In the genomic region with DNA sequence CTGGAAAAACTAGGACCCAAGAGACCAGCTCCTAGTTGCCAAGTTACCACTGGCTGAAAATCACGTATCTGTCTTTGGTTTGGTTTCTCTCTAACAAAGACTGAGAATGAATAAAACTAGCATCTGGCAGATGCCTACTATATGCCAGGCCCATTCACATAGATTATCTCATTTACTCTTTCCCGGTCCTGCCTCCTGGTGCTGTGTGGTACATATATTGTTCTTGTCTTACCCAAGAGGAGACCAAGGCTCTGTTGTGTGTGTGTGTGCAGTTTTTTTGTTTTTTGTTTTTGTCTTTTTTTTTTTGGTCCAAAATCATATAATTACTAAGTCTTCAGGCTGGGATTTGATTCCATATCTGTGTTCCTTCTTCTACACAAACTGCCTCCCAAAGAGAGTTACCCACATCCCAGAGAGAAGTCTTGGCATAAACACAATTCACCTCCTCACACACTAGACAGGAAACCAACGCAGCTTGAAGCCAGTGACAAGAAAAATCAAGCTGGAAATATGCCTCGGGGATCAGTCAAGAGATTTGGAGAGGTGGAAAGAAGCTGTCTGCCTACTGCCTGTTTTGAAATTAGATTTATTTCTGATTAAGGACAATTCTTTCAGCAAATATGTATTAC, we compare ENCODE assay signal across 1 cellular context.
TF ChIP-seq lines count a peak whose summit lies in the region.

No MANE protein-coding gene starts in this region.

TF ChIP-seq in HepG2, 621 proteins besides CTCF, POLR2A, EP300 and RAD21 (continues in another document):
- TF ChIP-seq, protein P1, sequence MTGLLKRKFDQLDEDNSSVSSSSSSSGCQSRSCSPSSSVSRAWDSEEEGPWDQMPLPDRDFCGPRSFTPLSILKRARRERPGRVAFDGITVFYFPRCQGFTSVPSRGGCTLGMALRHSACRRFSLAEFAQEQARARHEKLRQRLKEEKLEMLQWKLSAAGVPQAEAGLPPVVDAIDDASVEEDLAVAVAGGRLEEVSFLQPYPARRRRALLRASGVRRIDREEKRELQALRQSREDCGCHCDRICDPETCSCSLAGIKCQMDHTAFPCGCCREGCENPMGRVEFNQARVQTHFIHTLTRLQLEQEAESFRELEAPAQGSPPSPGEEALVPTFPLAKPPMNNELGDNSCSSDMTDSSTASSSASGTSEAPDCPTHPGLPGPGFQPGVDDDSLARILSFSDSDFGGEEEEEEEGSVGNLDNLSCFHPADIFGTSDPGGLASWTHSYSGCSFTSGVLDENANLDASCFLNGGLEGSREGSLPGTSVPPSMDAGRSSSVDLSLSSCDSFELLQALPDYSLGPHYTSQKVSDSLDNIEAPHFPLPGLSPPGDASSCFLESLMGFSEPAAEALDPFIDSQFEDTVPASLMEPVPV (CRISPR knock-in tag; IDR thresholded peaks at IDR 0.05), result no peak
- TF ChIP-seq TBP (CRISPR knock-in tag; IDR thresholded peaks at IDR 0.05) (0 out of 2 replicates have a peak, but pooled peaks have one; percentile 5), ZNF138 (CRISPR knock-in tag; IDR thresholded peaks at IDR 0.05; ENCODE audit: low read depth) (0 out of 2 replicates have a peak, but pooled peaks have one; percentile 59), ZFP37 (CRISPR knock-in tag; IDR thresholded peaks at IDR 0.05; ENCODE audit: borderline replicate concordance) (peak; percentile 55; the same call in 1 of the 2 replicates), RARA (CRISPR knock-in tag; IDR thresholded peaks at IDR 0.05) (peak; percentile 25; the same call in 1 of the 2 replicates), GATA4 (IDR thresholded peaks at IDR 0.05; ENCODE audit: borderline replicate concordance, low read depth) (peak; percentile 9; the same call in 1 of the 2 replicates), TP53 (CRISPR knock-in tag; conservative IDR thresholded peaks at IDR 0.05) (peak; percentile 57; the same call in 1 of the 2 replicates), RBM39 (IDR thresholded peaks at IDR 0.05; ENCODE audit: low read depth, low read length, poor library complexity, severe bottlenecking) (no peak), MIXL1 (CRISPR knock-in tag; IDR thresholded peaks at IDR 0.05) (peak; percentile 34; the same call in 1 of the 2 replicates), NFYB (CRISPR knock-in tag; IDR thresholded peaks at IDR 0.05) (no peak), MLLT10 (CRISPR knock-in tag; IDR thresholded peaks at IDR 0.05) (peak; percentile 25; the same call in 1 of the 2 replicates), YEATS4 (CRISPR knock-in tag; IDR thresholded peaks at IDR 0.05; ENCODE audit: borderline replicate concordance) (0 out of 2 replicates have a peak, but pooled peaks have one; percentile 4), SP4 (CRISPR knock-in tag; IDR thresholded peaks at IDR 0.05) (peak; percentile 13), HNRNPK (IDR thresholded peaks at IDR 0.05; ENCODE audit: low read depth, low read length, poor library complexity, severe bottlenecking) (peak; percentile 44), SSRP1 (CRISPR knock-in tag; IDR thresholded peaks at IDR 0.05) (peak; percentile 93), ZNF766 (CRISPR knock-in tag; IDR thresholded peaks at IDR 0.05; ENCODE audit: borderline replicate concordance) (no peak), ZFAT (CRISPR knock-in tag; conservative IDR thresholded peaks at IDR 0.05) (0 out of 2 replicates have a peak, but pooled peaks have one; percentile 5), POLR2AphosphoS5 (IDR thresholded peaks at IDR 0.05; ENCODE audit: low read depth, low read length) (peak; percentile 4), ZNF17 (CRISPR knock-in tag; IDR thresholded peaks at IDR 0.05) (0 out of 2 replicates have a peak, but pooled peaks have one; percentile 13), KAT7 (CRISPR knock-in tag; IDR thresholded peaks at IDR 0.05; ENCODE audit: borderline replicate concordance) (peak; percentile 45; the same call in 1 of the 2 replicates), RBM22 (optimal IDR thresholded peaks at IDR 0.05; ENCODE audit: low read length) (peak; percentile 95), ZNF616 (CRISPR knock-in tag; IDR thresholded peaks at IDR 0.05; ENCODE audit: low read depth) (no peak), POGZ (CRISPR knock-in tag; IDR thresholded peaks at IDR 0.05) (0 out of 2 replicates have a peak, but pooled peaks have one; percentile 23), ZNF230 (CRISPR knock-in tag; IDR thresholded peaks at IDR 0.05) (no peak), ZNF441 (CRISPR knock-in tag; IDR thresholded peaks at IDR 0.05; ENCODE audit: borderline replicate concordance) (peak; percentile 6; the same call in 1 of the 2 replicates)
- TF ChIP-seq, protein P2, sequence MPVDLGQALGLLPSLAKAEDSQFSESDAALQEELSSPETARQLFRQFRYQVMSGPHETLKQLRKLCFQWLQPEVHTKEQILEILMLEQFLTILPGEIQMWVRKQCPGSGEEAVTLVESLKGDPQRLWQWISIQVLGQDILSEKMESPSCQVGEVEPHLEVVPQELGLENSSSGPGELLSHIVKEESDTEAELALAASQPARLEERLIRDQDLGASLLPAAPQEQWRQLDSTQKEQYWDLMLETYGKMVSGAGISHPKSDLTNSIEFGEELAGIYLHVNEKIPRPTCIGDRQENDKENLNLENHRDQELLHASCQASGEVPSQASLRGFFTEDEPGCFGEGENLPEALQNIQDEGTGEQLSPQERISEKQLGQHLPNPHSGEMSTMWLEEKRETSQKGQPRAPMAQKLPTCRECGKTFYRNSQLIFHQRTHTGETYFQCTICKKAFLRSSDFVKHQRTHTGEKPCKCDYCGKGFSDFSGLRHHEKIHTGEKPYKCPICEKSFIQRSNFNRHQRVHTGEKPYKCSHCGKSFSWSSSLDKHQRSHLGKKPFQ (CRISPR knock-in tag; IDR thresholded peaks at IDR 0.05; ENCODE audit: insufficient replicate concordance), result peak; percentile 20
- TF ChIP-seq, protein P3, sequence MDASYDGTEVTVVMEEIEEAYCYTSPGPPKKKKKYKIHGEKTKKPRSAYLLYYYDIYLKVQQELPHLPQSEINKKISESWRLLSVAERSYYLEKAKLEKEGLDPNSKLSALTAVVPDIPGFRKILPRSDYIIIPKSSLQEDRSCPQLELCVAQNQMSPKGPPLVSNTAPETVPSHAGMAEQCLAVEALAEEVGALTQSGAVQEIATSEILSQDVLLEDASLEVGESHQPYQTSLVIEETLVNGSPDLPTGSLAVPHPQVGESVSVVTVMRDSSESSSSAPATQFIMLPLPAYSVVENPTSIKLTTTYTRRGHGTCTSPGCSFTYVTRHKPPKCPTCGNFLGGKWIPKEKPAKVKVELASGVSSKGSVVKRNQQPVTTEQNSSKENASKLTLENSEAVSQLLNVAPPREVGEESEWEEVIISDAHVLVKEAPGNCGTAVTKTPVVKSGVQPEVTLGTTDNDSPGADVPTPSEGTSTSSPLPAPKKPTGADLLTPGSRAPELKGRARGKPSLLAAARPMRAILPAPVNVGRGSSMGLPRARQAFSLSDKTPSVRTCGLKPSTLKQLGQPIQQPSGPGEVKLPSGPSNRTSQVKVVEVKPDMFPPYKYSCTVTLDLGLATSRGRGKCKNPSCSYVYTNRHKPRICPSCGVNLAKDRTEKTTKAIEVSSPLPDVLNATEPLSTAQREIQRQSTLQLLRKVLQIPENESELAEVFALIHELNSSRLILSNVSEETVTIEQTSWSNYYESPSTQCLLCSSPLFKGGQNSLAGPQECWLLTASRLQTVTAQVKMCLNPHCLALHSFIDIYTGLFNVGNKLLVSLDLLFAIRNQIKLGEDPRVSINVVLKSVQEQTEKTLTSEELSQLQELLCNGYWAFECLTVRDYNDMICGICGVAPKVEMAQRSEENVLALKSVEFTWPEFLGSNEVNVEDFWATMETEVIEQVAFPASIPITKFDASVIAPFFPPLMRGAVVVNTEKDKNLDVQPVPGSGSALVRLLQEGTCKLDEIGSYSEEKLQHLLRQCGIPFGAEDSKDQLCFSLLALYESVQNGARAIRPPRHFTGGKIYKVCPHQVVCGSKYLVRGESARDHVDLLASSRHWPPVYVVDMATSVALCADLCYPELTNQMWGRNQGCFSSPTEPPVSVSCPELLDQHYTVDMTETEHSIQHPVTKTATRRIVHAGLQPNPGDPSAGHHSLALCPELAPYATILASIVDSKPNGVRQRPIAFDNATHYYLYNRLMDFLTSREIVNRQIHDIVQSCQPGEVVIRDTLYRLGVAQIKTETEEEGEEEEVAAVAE (CRISPR knock-in tag; IDR thresholded peaks at IDR 0.05; ENCODE audit: borderline replicate concordance), result 0 out of 2 replicates have a peak, but pooled peaks have one; percentile 2
- TF ChIP-seq, protein P4, sequence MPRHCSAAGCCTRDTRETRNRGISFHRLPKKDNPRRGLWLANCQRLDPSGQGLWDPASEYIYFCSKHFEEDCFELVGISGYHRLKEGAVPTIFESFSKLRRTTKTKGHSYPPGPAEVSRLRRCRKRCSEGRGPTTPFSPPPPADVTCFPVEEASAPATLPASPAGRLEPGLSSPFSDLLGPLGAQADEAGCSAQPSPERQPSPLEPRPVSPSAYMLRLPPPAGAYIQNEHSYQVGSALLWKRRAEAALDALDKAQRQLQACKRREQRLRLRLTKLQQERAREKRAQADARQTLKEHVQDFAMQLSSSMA (CRISPR knock-in tag; IDR thresholded peaks at IDR 0.05), result no peak
- TF ChIP-seq, protein P5, sequence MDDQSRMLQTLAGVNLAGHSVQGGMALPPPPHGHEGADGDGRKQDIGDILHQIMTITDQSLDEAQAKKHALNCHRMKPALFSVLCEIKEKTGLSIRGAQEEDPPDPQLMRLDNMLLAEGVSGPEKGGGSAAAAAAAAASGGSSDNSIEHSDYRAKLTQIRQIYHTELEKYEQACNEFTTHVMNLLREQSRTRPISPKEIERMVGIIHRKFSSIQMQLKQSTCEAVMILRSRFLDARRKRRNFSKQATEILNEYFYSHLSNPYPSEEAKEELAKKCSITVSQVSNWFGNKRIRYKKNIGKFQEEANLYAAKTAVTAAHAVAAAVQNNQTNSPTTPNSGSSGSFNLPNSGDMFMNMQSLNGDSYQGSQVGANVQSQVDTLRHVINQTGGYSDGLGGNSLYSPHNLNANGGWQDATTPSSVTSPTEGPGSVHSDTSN (CRISPR knock-in tag; IDR thresholded peaks at IDR 0.05; ENCODE audit: borderline replicate concordance), result 0 out of 2 replicates have a peak, but pooled peaks have one; percentile 63
- TF ChIP-seq, protein P6, sequence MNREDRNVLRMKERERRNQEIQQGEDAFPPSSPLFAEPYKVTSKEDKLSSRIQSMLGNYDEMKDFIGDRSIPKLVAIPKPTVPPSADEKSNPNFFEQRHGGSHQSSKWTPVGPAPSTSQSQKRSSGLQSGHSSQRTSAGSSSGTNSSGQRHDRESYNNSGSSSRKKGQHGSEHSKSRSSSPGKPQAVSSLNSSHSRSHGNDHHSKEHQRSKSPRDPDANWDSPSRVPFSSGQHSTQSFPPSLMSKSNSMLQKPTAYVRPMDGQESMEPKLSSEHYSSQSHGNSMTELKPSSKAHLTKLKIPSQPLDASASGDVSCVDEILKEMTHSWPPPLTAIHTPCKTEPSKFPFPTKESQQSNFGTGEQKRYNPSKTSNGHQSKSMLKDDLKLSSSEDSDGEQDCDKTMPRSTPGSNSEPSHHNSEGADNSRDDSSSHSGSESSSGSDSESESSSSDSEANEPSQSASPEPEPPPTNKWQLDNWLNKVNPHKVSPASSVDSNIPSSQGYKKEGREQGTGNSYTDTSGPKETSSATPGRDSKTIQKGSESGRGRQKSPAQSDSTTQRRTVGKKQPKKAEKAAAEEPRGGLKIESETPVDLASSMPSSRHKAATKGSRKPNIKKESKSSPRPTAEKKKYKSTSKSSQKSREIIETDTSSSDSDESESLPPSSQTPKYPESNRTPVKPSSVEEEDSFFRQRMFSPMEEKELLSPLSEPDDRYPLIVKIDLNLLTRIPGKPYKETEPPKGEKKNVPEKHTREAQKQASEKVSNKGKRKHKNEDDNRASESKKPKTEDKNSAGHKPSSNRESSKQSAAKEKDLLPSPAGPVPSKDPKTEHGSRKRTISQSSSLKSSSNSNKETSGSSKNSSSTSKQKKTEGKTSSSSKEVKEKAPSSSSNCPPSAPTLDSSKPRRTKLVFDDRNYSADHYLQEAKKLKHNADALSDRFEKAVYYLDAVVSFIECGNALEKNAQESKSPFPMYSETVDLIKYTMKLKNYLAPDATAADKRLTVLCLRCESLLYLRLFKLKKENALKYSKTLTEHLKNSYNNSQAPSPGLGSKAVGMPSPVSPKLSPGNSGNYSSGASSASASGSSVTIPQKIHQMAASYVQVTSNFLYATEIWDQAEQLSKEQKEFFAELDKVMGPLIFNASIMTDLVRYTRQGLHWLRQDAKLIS (CRISPR knock-in tag; IDR thresholded peaks at IDR 0.05), result peak; percentile 26; the same call in 1 of the 2 replicates
- TF ChIP-seq, protein P7, sequence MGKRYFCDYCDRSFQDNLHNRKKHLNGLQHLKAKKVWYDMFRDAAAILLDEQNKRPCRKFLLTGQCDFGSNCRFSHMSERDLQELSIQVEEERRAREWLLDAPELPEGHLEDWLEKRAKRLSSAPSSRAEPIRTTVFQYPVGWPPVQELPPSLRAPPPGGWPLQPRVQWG (CRISPR knock-in tag; IDR thresholded peaks at IDR 0.05; ENCODE audit: borderline replicate concordance, low read depth), result 0 out of 2 replicates have a peak, but pooled peaks have one; percentile 62
- TF ChIP-seq, protein P8, sequence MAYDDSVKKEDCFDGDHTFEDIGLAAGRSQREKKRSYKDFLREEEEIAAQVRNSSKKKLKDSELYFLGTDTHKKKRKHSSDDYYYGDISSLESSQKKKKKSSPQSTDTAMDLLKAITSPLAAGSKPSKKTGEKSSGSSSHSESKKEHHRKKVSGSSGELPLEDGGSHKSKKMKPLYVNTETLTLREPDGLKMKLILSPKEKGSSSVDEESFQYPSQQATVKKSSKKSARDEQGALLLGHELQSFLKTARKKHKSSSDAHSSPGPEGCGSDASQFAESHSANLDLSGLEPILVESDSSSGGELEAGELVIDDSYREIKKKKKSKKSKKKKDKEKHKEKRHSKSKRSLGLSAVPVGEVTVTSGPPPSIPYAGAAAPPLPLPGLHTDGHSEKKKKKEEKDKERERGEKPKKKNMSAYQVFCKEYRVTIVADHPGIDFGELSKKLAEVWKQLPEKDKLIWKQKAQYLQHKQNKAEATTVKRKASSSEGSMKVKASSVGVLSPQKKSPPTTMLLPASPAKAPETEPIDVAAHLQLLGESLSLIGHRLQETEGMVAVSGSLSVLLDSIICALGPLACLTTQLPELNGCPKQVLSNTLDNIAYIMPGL (CRISPR knock-in tag; IDR thresholded peaks at IDR 0.05; ENCODE audit: borderline replicate concordance in 1 of 2, low read depth in 1 of 2), result 0 out of 4 replicates have a peak, but pooled peaks have one; percentile 3 to 5
- TF ChIP-seq, protein P9, sequence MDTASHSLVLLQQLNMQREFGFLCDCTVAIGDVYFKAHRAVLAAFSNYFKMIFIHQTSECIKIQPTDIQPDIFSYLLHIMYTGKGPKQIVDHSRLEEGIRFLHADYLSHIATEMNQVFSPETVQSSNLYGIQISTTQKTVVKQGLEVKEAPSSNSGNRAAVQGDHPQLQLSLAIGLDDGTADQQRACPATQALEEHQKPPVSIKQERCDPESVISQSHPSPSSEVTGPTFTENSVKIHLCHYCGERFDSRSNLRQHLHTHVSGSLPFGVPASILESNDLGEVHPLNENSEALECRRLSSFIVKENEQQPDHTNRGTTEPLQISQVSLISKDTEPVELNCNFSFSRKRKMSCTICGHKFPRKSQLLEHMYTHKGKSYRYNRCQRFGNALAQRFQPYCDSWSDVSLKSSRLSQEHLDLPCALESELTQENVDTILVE (CRISPR knock-in tag; IDR thresholded peaks at IDR 0.05), result no peak; the same call in 1 of the 2 replicates
- TF ChIP-seq, protein P10, sequence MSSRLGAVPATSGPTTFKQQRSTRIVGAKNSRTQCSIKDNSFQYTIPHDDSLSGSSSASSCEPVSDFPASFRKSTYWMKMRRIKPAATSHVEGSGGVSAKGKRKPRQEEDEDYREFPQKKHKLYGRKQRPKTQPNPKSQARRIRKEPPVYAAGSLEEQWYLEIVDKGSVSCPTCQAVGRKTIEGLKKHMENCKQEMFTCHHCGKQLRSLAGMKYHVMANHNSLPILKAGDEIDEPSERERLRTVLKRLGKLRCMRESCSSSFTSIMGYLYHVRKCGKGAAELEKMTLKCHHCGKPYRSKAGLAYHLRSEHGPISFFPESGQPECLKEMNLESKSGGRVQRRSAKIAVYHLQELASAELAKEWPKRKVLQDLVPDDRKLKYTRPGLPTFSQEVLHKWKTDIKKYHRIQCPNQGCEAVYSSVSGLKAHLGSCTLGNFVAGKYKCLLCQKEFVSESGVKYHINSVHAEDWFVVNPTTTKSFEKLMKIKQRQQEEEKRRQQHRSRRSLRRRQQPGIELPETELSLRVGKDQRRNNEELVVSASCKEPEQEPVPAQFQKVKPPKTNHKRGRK (CRISPR knock-in tag; IDR thresholded peaks at IDR 0.05), result 0 out of 2 replicates have a peak, but pooled peaks have one; percentile 13
